In the genomic region with DNA sequence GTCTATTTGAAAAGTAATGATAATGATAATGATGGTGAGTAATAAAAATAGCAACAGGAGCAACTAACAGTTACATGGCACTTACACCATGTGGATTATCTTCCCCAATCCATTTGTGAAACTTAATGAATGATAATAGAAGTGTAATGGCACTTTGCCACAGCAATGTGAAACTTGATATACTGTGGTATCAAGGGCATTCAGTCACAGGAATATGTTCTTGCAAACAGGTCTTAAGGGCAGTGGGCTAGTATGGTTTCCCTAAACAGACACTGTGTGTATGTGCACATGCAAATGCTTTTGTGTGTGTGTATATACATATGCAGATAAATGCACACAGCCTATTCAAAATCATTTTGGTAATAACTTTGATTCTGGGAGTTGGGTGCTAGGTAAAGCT, we compare ENCODE assay signal across 16 cellular contexts.
"Had no signal": no experiment of that assay in that cellular context is flagged by ENCODE, and none has a peak within 500 bp of the region (broad histone marks: within the 10 kb centered on the region; RNA-seq: fewer than 3 reads in every experiment).

No MANE protein-coding gene starts in this region.

- FAIRE-seq: endometrium had no signal

- H3K9me3 Mint-ChIP-seq: activated CD4-positive, alpha-beta memory T cell treated with anti-CD3 and anti-CD28 coated beads for 36 hours; activated naive CD4-positive, alpha-beta T cell treated with anti-CD3 and anti-CD28 coated beads, Interleukin-2, amount 50 U/mL, for 24 hours; natural killer cell treated with Interleukin-12 subunit alpha and Interleukin-12 subunit beta and Interleukin-15 and Interleukin-18, amount 100 ng/mL, for 72 hours had no signal

- H3K27me3 Mint-ChIP-seq: activated CD4-positive, alpha-beta memory T cell treated with anti-CD3 and anti-CD28 coated beads for 36 hours; activated CD4-positive, alpha-beta T cell treated with anti-CD3 and anti-CD28 coated beads for 36 hours; activated naive CD4-positive, alpha-beta T cell treated with anti-CD3 and anti-CD28 coated beads, Interleukin-2, amount 50 U/mL, for 24 hours; activated T-cell treated with anti-CD3 and anti-CD28 coated beads, Interleukin-2, amount 50 U/mL, for 24 hours; stimulated activated naive B cell treated with anti-CD40 and anti-IgM and Interleukin-4, amounts not matched to agents 10 μg/mL and 1 μg/mL and 100 μg/mL, for 72 hours had no signal

- ATAC-seq: activated CD4-positive, alpha-beta T cell treated with anti-CD3 and anti-CD28 coated beads for 36 hours; esophagus mucosa; natural killer cell treated with Interleukin-12 subunit alpha and Interleukin-12 subunit beta and Interleukin-15 and Interleukin-18, amount 100 ng/mL, for 72 hours; stimulated activated naive B cell treated with anti-CD40 and anti-IgM and Interleukin-4, amounts not matched to agents 10 μg/mL and 1 μg/mL and 100 μg/mL, for 72 hours had no signal

- H3K4me1 Mint-ChIP-seq: activated CD4-positive, alpha-beta T cell treated with anti-CD3 and anti-CD28 coated beads for 36 hours; activated naive CD4-positive, alpha-beta T cell treated with anti-CD3 and anti-CD28 coated beads, Interleukin-2, amount 50 U/mL, for 24 hours had no signal

- H3K36me3 Mint-ChIP-seq: activated CD4-positive, alpha-beta memory T cell treated with anti-CD3 and anti-CD28 coated beads for 36 hours; activated naive CD4-positive, alpha-beta T cell treated with anti-CD3 and anti-CD28 coated beads, Interleukin-2, amount 50 U/mL, for 24 hours; natural killer cell treated with Interleukin-12 subunit alpha and Interleukin-12 subunit beta and Interleukin-15 and Interleukin-18, amount 100 ng/mL, for 72 hours; stimulated activated naive B cell treated with anti-CD40 and anti-IgM and Interleukin-4, amounts not matched to agents 10 μg/mL and 1 μg/mL and 100 μg/mL, for 72 hours had no signal

- H3K27ac Mint-ChIP-seq: activated CD4-positive, alpha-beta memory T cell treated with anti-CD3 and anti-CD28 coated beads for 36 hours; activated CD4-positive, alpha-beta T cell treated with anti-CD3 and anti-CD28 coated beads for 36 hours; activated naive CD4-positive, alpha-beta T cell treated with anti-CD3 and anti-CD28 coated beads, Interleukin-2, amount 50 U/mL, for 24 hours; activated T-cell treated with anti-CD3 and anti-CD28 coated beads, Interleukin-2, amount 50 U/mL, for 24 hours; natural killer cell treated with Interleukin-12 subunit alpha and Interleukin-12 subunit beta and Interleukin-15 and Interleukin-18, amount 100 ng/mL, for 72 hours; stimulated activated naive B cell treated with anti-CD40 and anti-IgM and Interleukin-4, amounts not matched to agents 10 μg/mL and 1 μg/mL and 100 μg/mL, for 72 hours had no signal

- DNase-seq: activated CD4-positive, alpha-beta memory T cell treated with anti-CD3 and anti-CD28 coated beads for 36 hours; activated CD4-positive, alpha-beta T cell treated with anti-CD3 and anti-CD28 coated beads for 36 hours; activated effector memory CD4-positive, alpha-beta T cell treated with Interleukin-2 at 50 U/mL for 16 hours; activated T-cell treated with anti-CD3 and anti-CD28 coated beads, Interleukin-2, amount 50 U/mL, for 24 hours; adrenal gland; caudate nucleus; colonic mucosa; mesendoderm; retina; stimulated activated CD4-positive, alpha-beta T cell treated with anti-CD3 and anti-CD28 coated beads, Interleukin-2, amount 100 ng/mL, for 48 hours; stimulated activated naive B cell treated with anti-CD40 and anti-IgM and Interleukin-4, amounts not matched to agents 10 μg/mL and 1 μg/mL and 100 μg/mL, for 72 hours; thyroid gland had no signal

- H3K4me3 Mint-ChIP-seq: activated CD4-positive, alpha-beta memory T cell treated with anti-CD3 and anti-CD28 coated beads for 36 hours; activated CD4-positive, alpha-beta T cell treated with anti-CD3 and anti-CD28 coated beads for 36 hours; activated naive CD4-positive, alpha-beta T cell treated with anti-CD3 and anti-CD28 coated beads, Interleukin-2, amount 50 U/mL, for 24 hours; activated T-cell treated with anti-CD3 and anti-CD28 coated beads, Interleukin-2, amount 50 U/mL, for 24 hours; natural killer cell treated with Interleukin-12 subunit alpha and Interleukin-12 subunit beta and Interleukin-15 and Interleukin-18, amount 100 ng/mL, for 72 hours; stimulated activated naive B cell treated with anti-CD40 and anti-IgM and Interleukin-4, amounts not matched to agents 10 μg/mL and 1 μg/mL and 100 μg/mL, for 72 hours had no signal
